In genomic region chr11:9657531-9657930, GRCh38 we compare ENCODE assay signal across 24 cellular contexts.
"Had no signal": no experiment of that assay in that cellular context is flagged by ENCODE, and none has a peak within 500 bp of the region (broad histone marks: within the 10 kb centered on the region; RNA-seq: fewer than 3 reads in every experiment).

No MANE protein-coding gene starts in this region.

- H3K4me1 ChIP-seq: SJSA1 had no signal

- H3K9ac ChIP-seq: KMS-11 had no signal

- H3K27me3 ChIP-seq: MG63, SJSA1 had no signal

- H3K4me3 ChIP-seq: MG63, SJSA1 had no signal

- H3K9me3 ChIP-seq: SJSA1 had no signal

- H3K4me2 ChIP-seq: KMS-11 had no signal

- H3K27ac ChIP-seq: KMS-11, SJSA1 had no signal

- DNase-seq: activated CD4-positive, alpha-beta memory T cell treated with anti-CD3 and anti-CD28 coated beads for 36 hours; activated CD4-positive, alpha-beta T cell treated with anti-CD3 and anti-CD28 coated beads, Interleukin-2, amount 10 ng/mL, durations not matched to agents 7 days and 5 days; activated CD4-positive, CD25-positive, alpha-beta regulatory T cell; activated CD8-positive, alpha-beta memory T cell treated with anti-CD3 and anti-CD28 coated beads for 24 hours; activated gamma-delta T cell; activated naive CD4-positive, alpha-beta T cell treated with anti-CD3 and anti-CD28 coated beads for 36 hours; activated T-cell treated with anti-CD3 and anti-CD28 coated beads for 4 hours; activated T-cell treated with anti-CD3 and anti-CD28 coated beads, Interleukin-2, amount 50 U/mL, for 48 hours; amygdala; MV-4-11; NCI-H1092 treated with DMSO at 0.1 percent for 48 hours; NCI-H1417 treated with DMSO at 0.1 percent for 48 hours; NCI-H1694; NCI-H345; NCI-H510A; NCI-H526 treated with DMSO at 0.1 percent for 48 hours; NCI-H82; PC-3; SHP77 had no signal

- H3K36me3 ChIP-seq: MG63, SJSA1 had no signal

- ATAC-seq: activated T-helper 17 cell treated with anti-CD3 and anti-CD28 coated beads, Interleukin-2, amount 50 U/mL, for 72 hours; PC-3; SK-N-SH treated with all-trans-retinoic acid at 6 μM for 48 hours had no signal
